21 cellular contexts compared by ENCODE assay signal in the genomic region with DNA sequence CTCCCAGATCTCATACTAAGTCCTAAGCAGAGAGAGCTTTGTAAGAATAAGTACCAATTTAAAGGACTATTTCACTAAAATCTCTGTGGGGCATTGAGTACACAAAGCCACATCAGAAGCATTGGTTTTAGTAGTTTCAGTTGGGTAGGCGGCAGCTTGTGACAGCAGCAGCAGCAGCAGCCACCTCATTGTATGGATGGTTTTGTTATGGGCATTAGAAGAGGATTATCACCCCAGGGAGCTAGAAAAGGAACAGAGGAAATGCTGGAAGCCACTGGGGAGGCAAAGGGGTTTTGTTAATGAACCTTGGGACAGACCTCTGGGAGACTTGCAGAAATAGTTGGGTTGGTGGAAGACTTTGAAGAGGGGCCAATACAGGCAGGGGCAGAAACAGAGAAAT.
A peak's percentile ranks its signal among the peaks of the same experiment; 100 is the strongest.
DNase-seq lines count a peak whose midpoint lies in the region.
"Had no signal": no experiment of that assay in that cellular context is flagged by ENCODE, and none has a peak within 500 bp of the region (broad histone marks: within the 10 kb centered on the region; RNA-seq: fewer than 3 reads in every experiment).

No MANE protein-coding gene starts in this region.

- in situ Hi-C loops in GM23248 (cut with MboI): no loop called here

- H3K9me3 ChIP-seq in HUES48 (ENCODE audit: control insufficient read depth, insufficient read depth, low read length) (no peaks in the 10 kb centered on the region), NT2/D1 (ENCODE audit: insufficient read depth, low read length) (peaks cover 29% of the 10 kb centered on the region), iPS-18a (ENCODE audit: control insufficient read depth, low read depth, low read length) (no peaks in the 10 kb centered on the region), GM23248 (ENCODE audit: low read depth) (no peaks in the 10 kb centered on the region)
- H3K9me3 ChIP-seq: breast epithelium, heart right ventricle, lower lobe of right lung, tibial artery had no signal

- H3K27me3 ChIP-seq in HUES48 (ENCODE audit: control insufficient read depth, insufficient read depth, low read length) (peaks cover 59% of the 10 kb centered on the region), NT2/D1 (ENCODE audit: insufficient read depth, insufficient read length) (peaks cover 12% of the 10 kb centered on the region), iPS-18a (ENCODE audit: control insufficient read depth, insufficient read depth, low read length) (peaks cover 56% of the 10 kb centered on the region), GM23248 (replicated peaks; ENCODE audit: insufficient read depth) (no peaks in the 10 kb centered on the region)
- H3K27me3 ChIP-seq: tibial artery had no signal

- H3K36me3 ChIP-seq in HUES48 (ENCODE audit: control insufficient read depth, insufficient read depth, low read length): no peaks in the 10 kb centered on the region
- no peaks in the 10 kb centered on the region for H3K36me3 ChIP-seq in NT2/D1 (ENCODE audit: insufficient read depth, insufficient read length, low read length)
- H3K36me3 ChIP-seq in iPS-18a (ENCODE audit: control insufficient read depth, low read depth, low read length): no peaks in the 10 kb centered on the region
- H3K36me3 ChIP-seq in GM23248 (ENCODE audit: low read depth): no peaks in the 10 kb centered on the region
- H3K36me3 ChIP-seq: breast epithelium, heart right ventricle, lower lobe of right lung, tibial artery had no signal

- H3K9ac ChIP-seq in HUES48 (ENCODE audit: low read depth, low read length) (no peak overlapping the region), NT2/D1 (ENCODE audit: insufficient read length, low read depth) (no peak overlapping the region), iPS-18a (ENCODE audit: low read length) (no peak overlapping the region), GM23248 (no peak overlapping the region)

- H3K9me2 ChIP-seq in GM23248 (ENCODE audit: insufficient read depth): no peaks in the 10 kb centered on the region

- H3K4me3 ChIP-seq in HUES48 (ENCODE audit: low read depth, low read length) (peak overlapping the region; percentile 22; the same call in 1 of the 2 replicates), NT2/D1 (ENCODE audit: insufficient read length, low read depth) (no peak overlapping the region), iPS-18a (ENCODE audit: low read length) (peak overlapping the region; percentile 31), GM23248 (no peak overlapping the region)
- H3K4me3 ChIP-seq: breast epithelium, heart right ventricle, lower lobe of right lung, tibial artery had no signal

- H3K4me1 ChIP-seq in HUES48 (ENCODE audit: control insufficient read depth, insufficient read depth, low read length): peaks cover 22% of the 10 kb centered on the region
- peaks cover 3% of the 10 kb centered on the region for H3K4me1 ChIP-seq in NT2/D1 (ENCODE audit: insufficient read depth, insufficient read length)
- peaks cover 23% of the 10 kb centered on the region for H3K4me1 ChIP-seq in iPS-18a (ENCODE audit: control insufficient read depth, low read depth, low read length)
- H3K4me1 ChIP-seq in GM23248 (ENCODE audit: insufficient read depth): no peaks in the 10 kb centered on the region
- H3K4me1 ChIP-seq: breast epithelium, heart right ventricle, lower lobe of right lung, tibial artery had no signal

- H2AFZ ChIP-seq in GM23248: no peak overlapping the region

- no peak overlapping the region for H3K4me2 ChIP-seq in GM23248 (ENCODE audit: unreplicated experiment)

- no peaks in the 10 kb centered on the region for H4K20me1 ChIP-seq in GM23248 (ENCODE audit: insufficient read depth)

- H3F3A ChIP-seq in GM23248 (ENCODE audit: insufficient read depth): no peaks in the 10 kb centered on the region

- H3K27ac ChIP-seq in HUES48 (ENCODE audit: low read depth, low read length): no peak overlapping the region
- no peak overlapping the region for H3K27ac ChIP-seq in iPS-18a (ENCODE audit: low read length)
- no peak overlapping the region for H3K27ac ChIP-seq in GM23248
- H3K27ac ChIP-seq: breast epithelium, heart right ventricle, lower lobe of right lung, tibial artery had no signal

- DNase-seq in COR-L47 (lab: John Stamatoyannopoulos, UW) (peak; percentile 43), NT2/D1 (ENCODE audit: low read depth, low spot score) (peak; percentile 81), putamen (ENCODE audit: low spot score) (no peak), A172 (ENCODE audit: low spot score) (no peak), NCI-H2029 treated with DMSO at 0.1 percent for 48 hours (lab: John Stamatoyannopoulos, UW) (no peak), GM23248 (no peak)
- DNase-seq: activated CD4-positive, alpha-beta T cell treated with anti-CD3 and anti-CD28 coated beads, Interleukin-2, amount 10 ng/mL, durations not matched to agents 24 days and 14 days; activated naive CD4-positive, alpha-beta T cell treated with anti-CD3 and anti-CD28 coated beads for 36 hours; activated T-cell treated with anti-CD3 and anti-CD28 coated beads, Interleukin-2, amount 50 U/mL, for 72 hours; effector memory CD4-positive, alpha-beta T cell; EL; foreskin fibroblast; heart right ventricle; lower lobe of right lung; NCI-H2029; nephron progenitor cell; stimulated activated naive CD8-positive, alpha-beta T cell treated with anti-CD3 and anti-CD28 coated beads, Interleukin-15, amount 100 ng/mL, for 72 hours; tibial artery had no signal

- no peaks in the 10 kb centered on the region for H3K79me2 ChIP-seq in GM23248 (ENCODE audit: insufficient read depth)

- 0% methylated on average over 1 of the region's 1 CpG for WGBS in GM23248 (ENCODE audit: low coverage in 1 of 2, low lambda C conversion rate in 2 of 2, missing lambda C conversion rate in 2 of 2), 2 experiments

Comparison
In these comparisons a context has a peak if more than half of its experiments do, and no peak if none do; other contexts are left out.
1. DNase-seq: peak in COR-L47 (single experiment) and NT2/D1 (single experiment); none in putamen (single experiment), A172 (single experiment), NCI-H2029 treated with DMSO at 0.1 percent for 48 hours (single experiment) and GM23248 (single experiment).
2. H3K4me3 ChIP-seq: peak in HUES48 (single experiment) and iPS-18a (single experiment); none in NT2/D1 (single experiment) and GM23248 (single experiment).